In the genomic region with DNA sequence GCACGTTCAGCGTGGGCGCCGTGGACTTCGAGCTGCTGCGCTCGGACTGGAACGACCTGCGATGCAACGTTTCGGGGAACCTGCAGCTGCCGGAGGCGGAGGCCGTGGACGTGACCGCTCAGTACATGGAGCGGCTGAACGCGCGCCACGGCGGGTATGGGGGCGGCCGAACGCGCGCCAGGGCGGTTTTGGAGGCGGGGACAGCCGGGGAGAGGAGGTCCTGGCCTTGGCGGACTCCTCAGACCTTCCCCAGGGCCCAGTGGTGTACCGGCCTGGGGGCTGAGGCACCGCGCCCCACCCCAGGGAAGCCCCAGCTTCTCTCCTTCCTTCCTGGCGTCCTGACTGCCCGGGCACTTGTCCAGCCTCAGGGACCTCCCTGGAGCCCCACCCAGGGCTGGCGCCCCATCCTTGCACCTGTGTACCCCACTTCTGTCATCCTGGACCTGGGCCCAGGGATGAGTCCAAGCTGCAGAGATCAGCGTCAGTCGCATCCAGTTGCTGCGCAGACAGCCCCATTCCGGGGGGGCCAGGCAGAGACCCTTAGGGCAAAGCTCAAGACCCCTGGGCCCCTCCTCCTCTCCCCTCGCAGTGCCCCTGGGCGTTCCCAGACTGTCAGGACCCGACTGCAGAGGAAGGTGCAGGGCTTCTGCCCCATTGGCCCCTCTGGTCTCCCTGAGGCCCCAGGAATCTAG, we compare ENCODE assay signal across 2 cellular contexts.
TF ChIP-seq lines count a peak whose summit lies in the region.

No MANE protein-coding gene starts in this region.

TF ChIP-seq in HEK293, 187 proteins besides CTCF, POLR2A, EP300 and RAD21:
- no peak for TF ChIP-seq ZNF148 (tag by site-specific recombination; IDR thresholded peaks at IDR 0.05; ENCODE audit: borderline replicate concordance)
- TF ChIP-seq, protein P1, sequence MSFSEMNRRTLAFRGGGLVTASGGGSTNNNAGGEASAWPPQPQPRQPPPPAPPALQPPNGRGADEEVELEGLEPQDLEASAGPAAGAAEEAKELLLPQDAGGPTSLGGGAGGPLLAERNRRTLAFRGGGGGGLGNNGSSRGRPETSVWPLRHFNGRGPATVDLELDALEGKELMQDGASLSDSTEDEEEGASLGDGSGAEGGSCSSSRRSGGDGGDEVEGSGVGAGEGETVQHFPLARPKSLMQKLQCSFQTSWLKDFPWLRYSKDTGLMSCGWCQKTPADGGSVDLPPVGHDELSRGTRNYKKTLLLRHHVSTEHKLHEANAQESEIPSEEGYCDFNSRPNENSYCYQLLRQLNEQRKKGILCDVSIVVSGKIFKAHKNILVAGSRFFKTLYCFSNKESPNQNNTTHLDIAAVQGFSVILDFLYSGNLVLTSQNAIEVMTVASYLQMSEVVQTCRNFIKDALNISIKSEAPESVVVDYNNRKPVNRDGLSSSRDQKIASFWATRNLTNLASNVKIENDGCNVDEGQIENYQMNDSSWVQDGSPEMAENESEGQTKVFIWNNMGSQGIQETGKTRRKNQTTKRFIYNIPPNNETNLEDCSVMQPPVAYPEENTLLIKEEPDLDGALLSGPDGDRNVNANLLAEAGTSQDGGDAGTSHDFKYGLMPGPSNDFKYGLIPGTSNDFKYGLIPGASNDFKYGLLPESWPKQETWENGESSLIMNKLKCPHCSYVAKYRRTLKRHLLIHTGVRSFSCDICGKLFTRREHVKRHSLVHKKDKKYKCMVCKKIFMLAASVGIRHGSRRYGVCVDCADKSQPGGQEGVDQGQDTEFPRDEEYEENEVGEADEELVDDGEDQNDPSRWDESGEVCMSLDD (tag by site-specific recombination; IDR thresholded peaks at IDR 0.05) = peak; percentile 20; the same call in 1 of the 2 replicates
- TF ChIP-seq OVOL3 (tag by site-specific recombination; IDR thresholded peaks at IDR 0.05) = no peak
TF ChIP-seq in HEK293: peak in this region for 1.

TF ChIP-seq in H1, 55 proteins besides CTCF, POLR2A, EP300 and RAD21:
- TF ChIP-seq ZNF274 (IDR thresholded peaks at IDR 0.05; ENCODE audit: borderline replicate concordance, extremely low read depth, low read length) (no peak), TCF12 (IDR thresholded peaks at IDR 0.05; ENCODE audit: low read depth, low read length) (no peak), GTF2F1 (IDR thresholded peaks at IDR 0.05; ENCODE audit: borderline replicate concordance, low read depth, low read length) (no peak), EGR1 (IDR thresholded peaks at IDR 0.05; ENCODE audit: borderline replicate concordance, low read depth, low read length) (no peak), KDM1A (IDR thresholded peaks at IDR 0.05; ENCODE audit: borderline replicate concordance, low read length) (no peak), NANOG (IDR thresholded peaks at IDR 0.05; ENCODE audit: insufficient read depth, low read depth, low read length, poor library complexity, severe bottlenecking) (no peak), CHD2 (IDR thresholded peaks at IDR 0.05; ENCODE audit: low read length) (no peak), CTBP2 (IDR thresholded peaks at IDR 0.05; ENCODE audit: borderline replicate concordance, insufficient read depth, insufficient read length, low read length) (no peak), SP4 (IDR thresholded peaks at IDR 0.05; ENCODE audit: low read length) (no peak), SIX5 (IDR thresholded peaks at IDR 0.05; ENCODE audit: low read depth, low read length) (no peak), YY1 (IDR thresholded peaks at IDR 0.05; ENCODE audit: low read depth, low read length) (no peak), ASH2L (IDR thresholded peaks at IDR 0.05; ENCODE audit: low read length) (no peak)
- TF ChIP-seq, protein P2, sequence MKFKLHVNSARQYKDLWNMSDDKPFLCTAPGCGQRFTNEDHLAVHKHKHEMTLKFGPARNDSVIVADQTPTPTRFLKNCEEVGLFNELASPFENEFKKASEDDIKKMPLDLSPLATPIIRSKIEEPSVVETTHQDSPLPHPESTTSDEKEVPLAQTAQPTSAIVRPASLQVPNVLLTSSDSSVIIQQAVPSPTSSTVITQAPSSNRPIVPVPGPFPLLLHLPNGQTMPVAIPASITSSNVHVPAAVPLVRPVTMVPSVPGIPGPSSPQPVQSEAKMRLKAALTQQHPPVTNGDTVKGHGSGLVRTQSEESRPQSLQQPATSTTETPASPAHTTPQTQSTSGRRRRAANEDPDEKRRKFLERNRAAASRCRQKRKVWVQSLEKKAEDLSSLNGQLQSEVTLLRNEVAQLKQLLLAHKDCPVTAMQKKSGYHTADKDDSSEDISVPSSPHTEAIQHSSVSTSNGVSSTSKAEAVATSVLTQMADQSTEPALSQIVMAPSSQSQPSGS (IDR thresholded peaks at IDR 0.05; ENCODE audit: low read length) = no peak
- TF ChIP-seq, protein P3, sequence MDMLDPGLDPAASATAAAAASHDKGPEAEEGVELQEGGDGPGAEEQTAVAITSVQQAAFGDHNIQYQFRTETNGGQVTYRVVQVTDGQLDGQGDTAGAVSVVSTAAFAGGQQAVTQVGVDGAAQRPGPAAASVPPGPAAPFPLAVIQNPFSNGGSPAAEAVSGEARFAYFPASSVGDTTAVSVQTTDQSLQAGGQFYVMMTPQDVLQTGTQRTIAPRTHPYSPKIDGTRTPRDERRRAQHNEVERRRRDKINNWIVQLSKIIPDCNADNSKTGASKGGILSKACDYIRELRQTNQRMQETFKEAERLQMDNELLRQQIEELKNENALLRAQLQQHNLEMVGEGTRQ (IDR thresholded peaks at IDR 0.05; ENCODE audit: low read length) = no peak
